In genomic region chr19:35545001-35545854, GRCh38 we compare ENCODE assay signal across 8 cellular contexts. TPM values are rescaled to one million over a fixed set of nuclear protein-coding genes. Genes with fewer than 3 reads are reported as not detected.
DNase-seq lines count a peak whose midpoint lies in the region; ATAC-seq and TF ChIP-seq lines count a peak whose summit lies in the region.

Gene TMEM147 (plus strand): TSS chr19:35545626. CDS start chr19:35545740, 114 bp downstream.

- POLR2A ChIA-PET in BJ (lab: Charles Lee): no interaction called here
- POLR2A ChIA-PET in activated CD4-positive, alpha-beta memory T cell treated with anti-CD3 and anti-CD28 coated beads, Interleukin-2, amount 10 ng/mL, durations not matched to agents 7 days and 5 days (lab: Charles Lee): interaction anchor here (0.9 to 1.3 kb wide), 4 partner anchors 10 to 99 kb away, joined by 3 to 5 read pairs (median 4); partner anchors contain the start of gene HAUS5

- peaks cover 3% of the 10 kb centered on the region for H3K36me3 Mint-ChIP-seq in activated CD4-positive, alpha-beta memory T cell treated with anti-CD3 and anti-CD28 coated beads, Interleukin-2, amount 10 ng/mL, durations not matched to agents 7 days and 5 days (ENCODE audit: low read depth)

- CTCF ChIA-PET in BJ (lab: Yijun Ruan, JAX): interaction anchor here (0.9 to 1.5 kb wide), 3 partner anchors 11 to 35 kb away, joined by 3 to 5 read pairs (median 3); no protein-coding TSS in a partner anchor
- CTCF ChIA-PET in activated CD4-positive, alpha-beta memory T cell treated with anti-CD3 and anti-CD28 coated beads, Interleukin-2, amount 10 ng/mL, durations not matched to agents 7 days and 5 days (lab: Charles Lee): no interaction called here

- TF ChIP-seq CTCF in BJ (IDR thresholded peaks at IDR 0.05; ENCODE audit: insufficient read depth, low read depth, low read length): no peak
- TF ChIP-seq CTCF in lower lobe of right lung (IDR thresholded peaks at IDR 0.05): no peak

- peak within 1 kb of the TSS; percentile 87 for H3K4me3 Mint-ChIP-seq in activated CD4-positive, alpha-beta memory T cell treated with anti-CD3 and anti-CD28 coated beads, Interleukin-2, amount 10 ng/mL, durations not matched to agents 7 days and 5 days

- peaks cover 24% of the 10 kb centered on the region for H3K4me1 ChIP-seq in lower lobe of right lung

- ATAC-seq in HG03521 (IDR thresholded peaks at IDR 0.05; ENCODE audit: unreplicated experiment): peak; percentile 80
- peak; percentile 97 to 99 for ATAC-seq in lower lobe of right lung

- H3K27ac Mint-ChIP-seq in activated CD4-positive, alpha-beta memory T cell treated with anti-CD3 and anti-CD28 coated beads, Interleukin-2, amount 10 ng/mL, durations not matched to agents 7 days and 5 days: peak within 1 kb of the TSS; percentile 73

- H3K27me3 Mint-ChIP-seq in activated CD4-positive, alpha-beta memory T cell treated with anti-CD3 and anti-CD28 coated beads, Interleukin-2, amount 10 ng/mL, durations not matched to agents 7 days and 5 days: no peaks in the 10 kb centered on the region

- peak; percentile 30 for DNase-seq in BJ (ENCODE audit: low read depth)
- DNase-seq in GM19240 (ENCODE audit: insufficient read length, low spot score): peak; percentile 94
- peak; percentile 76 for DNase-seq in NCI-H774 (lab: John Stamatoyannopoulos, UW)
- peak; percentile 87 for DNase-seq in activated CD4-positive, alpha-beta memory T cell treated with anti-CD3 and anti-CD28 coated beads, Interleukin-2, amount 10 ng/mL, durations not matched to agents 7 days and 5 days
- peak; percentile 93 for DNase-seq in ecto neural progenitor cell (ENCODE audit: low spot score)
- peak; percentile 97 for DNase-seq in lower lobe of right lung
- DNase-seq in stimulated activated CD4-positive, alpha-beta T cell treated with anti-CD3 and anti-CD28 coated beads, TNF-alpha, amount 100 ng/mL, for 1 hour (ENCODE audit: low read depth in 3 of 3, low spot score in 1 of 3): peak; percentile 23 to 74 (median 45)

- no peaks in the 10 kb centered on the region for H3K9me3 ChIP-seq in lower lobe of right lung

- peak within 1 kb of the TSS; percentile 92 for H3K27ac ChIP-seq in lower lobe of right lung

- peaks cover 4% of the 10 kb centered on the region for H3K36me3 ChIP-seq in BJ (ENCODE audit: control insufficient read depth, insufficient read depth, low read length)
- peaks cover 6% of the 10 kb centered on the region for H3K36me3 ChIP-seq in lower lobe of right lung

- no peaks in the 10 kb centered on the region for H3K9me3 Mint-ChIP-seq in activated CD4-positive, alpha-beta memory T cell treated with anti-CD3 and anti-CD28 coated beads, Interleukin-2, amount 10 ng/mL, durations not matched to agents 7 days and 5 days

- peak within 1 kb of the TSS; percentile 93 for H3K4me3 ChIP-seq in BJ (ENCODE audit: low read depth, low read length)
- peak within 1 kb of the TSS; percentile 99 for H3K4me3 ChIP-seq in lower lobe of right lung

- H3K27me3 ChIP-seq in BJ (ENCODE audit: control insufficient read depth, insufficient read depth, low read length) (no peaks in the 10 kb centered on the region), lower lobe of right lung (ENCODE audit: low read depth) (no peaks in the 10 kb centered on the region)

- H3K4me1 Mint-ChIP-seq in activated CD4-positive, alpha-beta memory T cell treated with anti-CD3 and anti-CD28 coated beads, Interleukin-2, amount 10 ng/mL, durations not matched to agents 7 days and 5 days: peaks cover 33% of the 10 kb centered on the region

- intact Hi-C loops in lower lobe of right lung (cut with DNase I): no loop called here

RNA-seq across cellular contexts. Expression of gene TMEM147, which starts in this region (rescaled TPM):
- polyA plus RNA-seq in BJ (2011; rRNA removed): 167 and 200 TPM in 2 replicates
- 86.0 and 158 TPM in 2 replicates for polyA minus RNA-seq in BJ (2011; rRNA and poly(A)+ RNA removed)
- total RNA-seq in activated CD4-positive, alpha-beta memory T cell treated with anti-CD3 and anti-CD28 coated beads, Interleukin-2, amount 10 ng/mL, durations not matched to agents 7 days and 5 days: 10 to 100 TPM; 39.6 to 47.4 TPM
- 81.6 TPM for total RNA-seq in lower lobe of right lung

Comparison
In these comparisons a context has a peak if more than half of its experiments do, and no peak if none do; other contexts are left out.
1. Peak in every context shown above with its lines: DNase-seq, ATAC-seq, H3K4me3 ChIP-seq and H3K27ac ChIP-seq.
2. DNase-seq: peak in every context shown above with its lines; median percentile 97 in lower lobe of right lung; 94 in GM19240; 93 in ecto neural progenitor cell; 87 in activated CD4-positive, alpha-beta memory T cell treated with anti-CD3 and anti-CD28 coated beads, Interleukin-2, amount 10 ng/mL, durations not matched to agents 7 days and 5 days; 76 in NCI-H774; 45 in stimulated activated CD4-positive, alpha-beta T cell treated with anti-CD3 and anti-CD28 coated beads, TNF-alpha, amount 100 ng/mL, for 1 hour; 30 in BJ.